In the genomic region with DNA sequence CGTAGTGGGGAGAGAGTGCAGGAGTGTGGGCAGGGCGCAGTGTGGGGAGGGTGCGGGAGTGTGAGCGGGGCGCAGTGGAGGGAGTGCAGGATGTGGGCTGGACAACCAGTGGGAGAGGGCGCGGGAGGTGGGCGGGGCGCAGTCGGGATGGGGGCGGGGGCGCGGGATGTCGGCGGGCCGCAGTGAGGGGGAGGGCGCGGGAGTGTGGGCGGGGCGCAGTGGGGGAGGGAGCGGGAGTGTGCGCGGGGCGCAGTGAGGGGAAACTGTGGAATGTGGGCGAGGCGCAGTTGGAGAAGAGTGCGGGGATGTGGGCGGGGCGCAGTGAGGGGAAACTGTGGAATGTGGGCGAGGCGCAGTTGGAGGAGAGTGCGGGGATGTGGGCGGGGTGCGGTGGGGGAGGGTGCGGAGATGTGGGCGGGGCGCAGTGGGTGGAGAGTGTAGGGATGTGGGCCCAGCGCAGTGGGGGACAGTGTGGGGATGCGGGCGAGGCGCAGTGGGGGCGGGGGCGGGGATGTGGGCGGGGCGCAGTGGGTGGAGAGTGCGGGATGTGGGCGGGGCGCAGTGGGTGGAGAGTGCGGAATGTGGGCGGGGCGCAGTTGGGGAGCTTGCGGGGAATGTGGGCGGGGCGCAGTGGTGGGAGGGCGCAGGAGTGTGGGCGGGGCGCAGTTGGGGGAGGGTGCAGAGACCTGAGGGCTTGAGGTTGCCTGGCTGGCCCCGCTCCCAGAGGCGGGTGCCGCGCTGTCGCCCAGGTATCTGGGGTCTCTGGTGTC, we compare ENCODE assay signal across 8 cellular contexts. TPM values are rescaled to one million over a fixed set of nuclear protein-coding genes. Genes with fewer than 3 reads are reported as not detected.
DNase-seq lines count a peak whose midpoint lies in the region; TF ChIP-seq lines count a peak whose summit lies in the region.

A gene (plus strand): TSS at position 723 of the 770 bp plus-strand sequence. CDS start 257 bp downstream, outside the sequence.

- no peaks in the 10 kb centered on the region for H3K36me3 ChIP-seq in cardiac muscle cell

- peaks cover 22% of the 10 kb centered on the region for H3K4me1 Mint-ChIP-seq in activated naive CD8-positive, alpha-beta T cell (ENCODE audit: low read depth)
- peaks cover 40% of the 10 kb centered on the region for H3K4me1 Mint-ChIP-seq in osteocyte (ENCODE audit: unreplicated experiment)

- no peaks in the 10 kb centered on the region for H3K4me1 ChIP-seq in cardiac muscle cell (ENCODE audit: low read depth)

- in situ Hi-C loops in Caki2 (cut with HindIII; ENCODE audit: low pct_unique_long_range_greater_than_20kb, low sequenced_read_pairs): no loop called here

- H3K9me3 Mint-ChIP-seq in activated naive CD8-positive, alpha-beta T cell (ENCODE audit: low read depth): no peaks in the 10 kb centered on the region
- no peaks in the 10 kb centered on the region for H3K9me3 Mint-ChIP-seq in osteocyte (ENCODE audit: unreplicated experiment)

- H3K9me3 ChIP-seq in cardiac muscle cell (ENCODE audit: low read depth): no peaks in the 10 kb centered on the region

- peak within 1 kb of the TSS; percentile 52 for H3K4me3 Mint-ChIP-seq in activated naive CD8-positive, alpha-beta T cell
- H3K4me3 Mint-ChIP-seq in osteocyte (ENCODE audit: unreplicated experiment): peak within 1 kb of the TSS; percentile 73

- TF ChIP-seq CTCF in cardiac muscle cell (IDR thresholded peaks at IDR 0.05; ENCODE audit: low read depth, low read length) (no peak), osteocyte (IDR thresholded peaks at IDR 0.05) (no peak)

- DNase-seq in Caki2 (ENCODE audit: low read depth) (peak; percentile 76), NCI-H460 (ENCODE audit: extremely low read depth, low read depth) (peak; percentile 74), cardiac muscle cell (ENCODE audit: low read depth in 1 of 2, low spot score in 1 of 2) (peak; percentile 60 to 85), osteocyte (ENCODE audit: extremely low spot score, unreplicated experiment) (peak; percentile 91), AML-193 (lab: John Stamatoyannopoulos, UW) (no peak), NCI-H187 (lab: John Stamatoyannopoulos, UW) (no peak)
- no peak for DNase-seq in NK-92 treated with Interleukin-12 subunit alpha and Interleukin-12 subunit beta, amount 100 ng/mL, for 24 hours (lab: John Stamatoyannopoulos, UW)

- no peak within 1 kb of the TSS for H3K27ac Mint-ChIP-seq in activated naive CD8-positive, alpha-beta T cell
- peak within 1 kb of the TSS; percentile 82 for H3K27ac Mint-ChIP-seq in osteocyte (ENCODE audit: unreplicated experiment)

- no peaks in the 10 kb centered on the region for H3K36me3 Mint-ChIP-seq in activated naive CD8-positive, alpha-beta T cell
- H3K36me3 Mint-ChIP-seq in osteocyte (ENCODE audit: unreplicated experiment): no peaks in the 10 kb centered on the region

- H3K27me3 ChIP-seq in cardiac muscle cell: peaks cover 97% of the 10 kb centered on the region

- H3K4me3 ChIP-seq in cardiac muscle cell: peak within 1 kb of the TSS; percentile 39

- H3K27ac ChIP-seq in cardiac muscle cell: no peak within 1 kb of the TSS

- H3K27me3 Mint-ChIP-seq in activated naive CD8-positive, alpha-beta T cell: peaks cover 3% of the 10 kb centered on the region
- H3K27me3 Mint-ChIP-seq in osteocyte (ENCODE audit: unreplicated experiment): no peaks in the 10 kb centered on the region

RNA-seq across cellular contexts. Expression of the gene that starts here (rescaled TPM):
- 6.9 and 7.8 TPM in 2 replicates for total RNA-seq in Caki2 (2014; rRNA removed; shearing (Covaris generic); ENCODE audit: low replicate concordance)
- total RNA-seq in NCI-H460 (2014; rRNA removed; shearing (Covaris generic)): 0.17 TPM in 1 of 2 replicates, not detected in the other
- not detected in 2 replicates for polyA plus RNA-seq in NCI-H460 (2014; cell fraction: nucleus; rRNA removed)
- total RNA-seq in cardiac muscle cell: 0.56 TPM in 1 of 2 replicates, not detected in the other
- polyA plus RNA-seq in cardiac muscle cell: 0.24 and 1.1 TPM in 2 replicates
- total RNA-seq in osteocyte: 0.32 TPM in 1 of 2 replicates, not detected in the other

Comparison
In these comparisons a context has a peak if more than half of its experiments do, and no peak if none do; other contexts are left out.
1. Peak in DNase-seq in NCI-H460; RNA of the gene not detected or under 1 TPM.
2. Peak in DNase-seq in osteocyte; RNA of the gene not detected or under 1 TPM.
3. DNase-seq: peak in Caki2 (single experiment) and cardiac muscle cell (2 of 2); none in AML-193 (0 of 2), NK-92 treated with Interleukin-12 subunit alpha and Interleukin-12 subunit beta, amount 100 ng/mL, for 24 hours (single experiment) and NCI-H187 (0 of 2).